Comparison of ENCODE assay signal across 9 cellular contexts in genomic region chr10:50511512-50512213, GRCh38.
DNase-seq lines count a peak whose midpoint lies in the region; ATAC-seq, FAIRE-seq and TF ChIP-seq lines count a peak whose summit lies in the region.
"Had no signal": no experiment of that assay in that cellular context is flagged by ENCODE, and none has a peak within 500 bp of the region (broad histone marks: within the 10 kb centered on the region; RNA-seq: fewer than 3 reads in every experiment).

No MANE protein-coding gene starts in this region.

- no peak overlapping the region for H3K4me3 ChIP-seq in K562

- CTCF ChIA-PET in K562 (lab: Yijun Ruan, JAX; ENCODE audit: low intra/inter-chr PET ratio), result no interaction called here

- DNase-seq in A172 (ENCODE audit: low spot score) (peak; percentile 17), K562 (ENCODE audit: extremely low read depth in 1 of 4, low spot score in 3 of 4) (peak in 3 of 4 experiments; percentile 40 to 54 (median 40)), posterior vena cava (ENCODE audit: low spot score) (no peak), midbrain (lab: John Stamatoyannopoulos, UW) (no peak), NCI-H2227 (lab: John Stamatoyannopoulos, UW; ENCODE audit: unreplicated experiment) (no peak), NCI-H2081 treated with DMSO at 0.1 percent for 48 hours (lab: John Stamatoyannopoulos, UW) (no peak)

- no peaks in the 10 kb centered on the region for H3K27me3 ChIP-seq in K562 (ENCODE audit: control insufficient read depth in 2 of 2, insufficient read depth in 2 of 2, low read length in 2 of 2)

- peak; percentile 24 for ATAC-seq in GM19397 (IDR thresholded peaks at IDR 0.05; ENCODE audit: unreplicated experiment)
- peak; percentile 36 for ATAC-seq in HG03457 (IDR thresholded peaks at IDR 0.05; ENCODE audit: unreplicated experiment)
- ATAC-seq in K562, result peak; percentile 58

- no peak overlapping the region for H3K27ac ChIP-seq in K562 (ENCODE audit: extremely low read depth, low read depth, low read length)

- no peak for TF ChIP-seq POLR2A in K562 (conservative IDR thresholded peaks at IDR 0.05)

- 2% methylated on average over 5 of the region's 5 CpGs for WGBS in K562 (ENCODE audit: insufficient coverage, low coverage, missing lambda C conversion rate)

- H3K79me2 ChIP-seq in K562 (ENCODE audit: control insufficient read depth, insufficient read depth, low read length), result peaks cover 22% of the 10 kb centered on the region

- TF ChIP-seq EP300 in K562 (IDR thresholded peaks at IDR 0.05; ENCODE audit: low read length), result no peak; the same call in 1 of the 2 replicates

- H3K36me3 ChIP-seq in K562 (ENCODE audit: control insufficient read depth, insufficient read depth, low read length), result no peaks in the 10 kb centered on the region; the same call in 2 of the 3 replicates

- BruUV-seq in K562 (replicated peaks; lab: Mats Ljungman, UMichigan), result no TSS peak

- no peak overlapping the region for H3K9ac ChIP-seq in K562 (ENCODE audit: insufficient read depth in 1 of 2, low read depth in 2 of 2, low read length in 2 of 2)

- in situ Hi-C loops in K562 (cut with MboI), result no loop called here

- peaks cover 8 to 19% of the 10 kb centered on the region in 2 experiments; a peak in 3 of 5 replicates for H3K4me1 ChIP-seq in K562 (replicated peaks in 1 of 2; ENCODE audit: control insufficient read depth in 2 of 2, insufficient read depth in 2 of 2, low read length in 2 of 2)

- POLR2A ChIA-PET in K562 (lab: Yijun Ruan, JAX), result interaction anchor here (0.6 to 2.1 kb wide), 3 partner anchors 8 to 668 kb away, joined by 4 to 8 read pairs (median 5); no protein-coding TSS in a partner anchor

- TF ChIP-seq RAD21 in K562 (CRISPR knock-in tag; conservative IDR thresholded peaks at IDR 0.05 in 1 of 2, IDR thresholded peaks at IDR 0.05 in 1 of 2), result no peak

- peak; percentile 75 for FAIRE-seq in K562 (lab: Jason Lieb, UNC)
- FAIRE-seq: G401.6 had no signal

- no peak for TF ChIP-seq CTCF in K562 (IDR thresholded peaks at IDR 0.05 in 2 of 3, conservative IDR thresholded peaks at IDR 0.05 in 1 of 3; ENCODE audit: insufficient read depth in 2 of 3, low read depth in 1 of 3, low read length in 3 of 3)

- no peaks in the 10 kb centered on the region for H3K9me3 ChIP-seq in K562 (replicated peaks; ENCODE audit: control insufficient read depth, insufficient read depth, low read depth, low read length)

- peaks cover 2% of the 10 kb centered on the region for H3K9me1 ChIP-seq in K562 (ENCODE audit: control insufficient read depth, insufficient read depth, low read length)

- H4K20me1 ChIP-seq in K562 (replicated peaks; ENCODE audit: control insufficient read depth, insufficient read depth, low read length), result peaks cover 26% of the 10 kb centered on the region; the same call in 1 of the 2 replicates

- no peak overlapping the region for H2AFZ ChIP-seq in K562 (ENCODE audit: low read depth, low read length)

- intact Hi-C loops in K562 (cut with micrococcal nuclease), result no loop called here
- intact Hi-C loops in posterior vena cava (cut with DNase I), result no loop called here

- H3K4me2 ChIP-seq in K562 (ENCODE audit: insufficient read depth, low read length), result peak overlapping the region; percentile 6; the same call in 1 of the 2 replicates

TF ChIP-seq in K562, 482 proteins besides CTCF, POLR2A, EP300 and RAD21 (continues in another document):
- TF ChIP-seq FOXK2 (conservative IDR thresholded peaks at IDR 0.05 in 1 of 2, IDR thresholded peaks at IDR 0.05 in 1 of 2; ENCODE audit: low read depth in 2 of 2), result 0 out of 4 replicates have a peak, but pooled peaks of 1 of the 2 experiments have one; percentile 12
- no peak for TF ChIP-seq TCF3 (CRISPR knock-in tag; IDR thresholded peaks at IDR 0.05)
- TF ChIP-seq SOX6 (IDR thresholded peaks at IDR 0.05), result peak; percentile 60
- 0 out of 4 replicates have a peak, but pooled peaks of 1 of the 2 experiments have one; percentile 23 for TF ChIP-seq TBL1XR1 (IDR thresholded peaks at IDR 0.05; ENCODE audit: low read length in 2 of 2)
- TF ChIP-seq ZNF830 (CRISPR knock-in tag; IDR thresholded peaks at IDR 0.05), result no peak
- no peak for TF ChIP-seq NR2C2 (CRISPR knock-in tag; IDR thresholded peaks at IDR 0.05)
- peak; percentile 40 for TF ChIP-seq NR2C2 (tag; IDR thresholded peaks at IDR 0.05)
- TF ChIP-seq ZBTB43 (CRISPR knock-in tag; IDR thresholded peaks at IDR 0.05), result no peak
- no peak for TF ChIP-seq RHOXF2B (CRISPR knock-in tag; conservative IDR thresholded peaks at IDR 0.05)
- TF ChIP-seq RFX7 (CRISPR knock-in tag; IDR thresholded peaks at IDR 0.05), result no peak
- TF ChIP-seq FOSL1 (tag; conservative IDR thresholded peaks at IDR 0.05), result peak; percentile 98
- TF ChIP-seq GATA2 (CRISPR knock-in tag; IDR thresholded peaks at IDR 0.05), result peak; percentile 41; the same call in 1 of the 2 replicates
- peak; percentile 83 for TF ChIP-seq CEBPB (tag; IDR thresholded peaks at IDR 0.05)
- peak; percentile 3 for TF ChIP-seq FOS (IDR thresholded peaks at IDR 0.05; ENCODE audit: extremely low read depth, insufficient read length)
- peak; percentile 44 to 55; a peak in 3 of 4 replicates for TF ChIP-seq KDM1A (IDR thresholded peaks at IDR 0.05)
- TF ChIP-seq FOXJ2 (tag; IDR thresholded peaks at IDR 0.05), result peak; percentile 55; the same call in 1 of the 2 replicates
- peak; percentile 52 for TF ChIP-seq PBX2 (CRISPR knock-in tag; IDR thresholded peaks at IDR 0.05; ENCODE audit: low read depth)
- peak; percentile 81 for TF ChIP-seq PBX2 (tag; conservative IDR thresholded peaks at IDR 0.05; ENCODE audit: low read depth)
- TF ChIP-seq DACH1 (IDR thresholded peaks at IDR 0.05; ENCODE audit: partially characterized antibody), result peak; percentile 66
- peak; percentile 35; the same call in 1 of the 2 replicates for TF ChIP-seq HMBOX1 (IDR thresholded peaks at IDR 0.05)
- TF ChIP-seq ZNF583 (CRISPR knock-in tag; IDR thresholded peaks at IDR 0.05), result no peak
- TF ChIP-seq FOXA3 (CRISPR knock-in tag; conservative IDR thresholded peaks at IDR 0.05 in 1 of 2, IDR thresholded peaks at IDR 0.05 in 1 of 2), result 0 out of 4 replicates have a peak, but pooled peaks of 1 of the 2 experiments have one; percentile 49
- TF ChIP-seq CBFA2T2 (conservative IDR thresholded peaks at IDR 0.05), result peak; percentile 36; the same call in 1 of the 2 replicates
- peak; percentile 67 for TF ChIP-seq CBFA2T3 (IDR thresholded peaks at IDR 0.05)
- peak; percentile 41; the same call in 1 of the 2 replicates for TF ChIP-seq NFIC (IDR thresholded peaks at IDR 0.05)
- peak; percentile 73; the same call in 1 of the 2 replicates for TF ChIP-seq MTA1 (IDR thresholded peaks at IDR 0.05; ENCODE audit: borderline replicate concordance)
- TF ChIP-seq EGR1 (conservative IDR thresholded peaks at IDR 0.05), result peak; percentile 83
- TF ChIP-seq ZFX (CRISPR knock-in tag; IDR thresholded peaks at IDR 0.05), result no peak
- TF ChIP-seq CEBPG (CRISPR knock-in tag; IDR thresholded peaks at IDR 0.05), result 0 out of 2 replicates have a peak, but pooled peaks have one; percentile 28
- peak; percentile 41 to 82 for TF ChIP-seq CEBPG (tag; conservative IDR thresholded peaks at IDR 0.05 in 1 of 2, IDR thresholded peaks at IDR 0.05 in 1 of 2)
- TF ChIP-seq MEIS2 (IDR thresholded peaks at IDR 0.05; ENCODE audit: partially characterized antibody), result peak; percentile 93
- peak; percentile 69 for TF ChIP-seq JUN (IDR thresholded peaks at IDR 0.05; ENCODE audit: borderline replicate concordance, low read depth, low read length)
- no peak for TF ChIP-seq JUN (CRISPR knock-in tag; IDR thresholded peaks at IDR 0.05; ENCODE audit: borderline replicate concordance)

Comparison
In these comparisons a context has a peak if more than half of its experiments do, and no peak if none do; other contexts are left out.
1. DNase-seq: peak in A172 (single experiment) and K562 (3 of 4); none in posterior vena cava (single experiment), midbrain (single experiment), NCI-H2227 (single experiment) and NCI-H2081 treated with DMSO at 0.1 percent for 48 hours (single experiment).
2. Peak in every context shown above with its lines, with median percentiles within 50 percentile points of each other: ATAC-seq.